Comparison of ENCODE assay signal across 9 cellular contexts in the genomic region with DNA sequence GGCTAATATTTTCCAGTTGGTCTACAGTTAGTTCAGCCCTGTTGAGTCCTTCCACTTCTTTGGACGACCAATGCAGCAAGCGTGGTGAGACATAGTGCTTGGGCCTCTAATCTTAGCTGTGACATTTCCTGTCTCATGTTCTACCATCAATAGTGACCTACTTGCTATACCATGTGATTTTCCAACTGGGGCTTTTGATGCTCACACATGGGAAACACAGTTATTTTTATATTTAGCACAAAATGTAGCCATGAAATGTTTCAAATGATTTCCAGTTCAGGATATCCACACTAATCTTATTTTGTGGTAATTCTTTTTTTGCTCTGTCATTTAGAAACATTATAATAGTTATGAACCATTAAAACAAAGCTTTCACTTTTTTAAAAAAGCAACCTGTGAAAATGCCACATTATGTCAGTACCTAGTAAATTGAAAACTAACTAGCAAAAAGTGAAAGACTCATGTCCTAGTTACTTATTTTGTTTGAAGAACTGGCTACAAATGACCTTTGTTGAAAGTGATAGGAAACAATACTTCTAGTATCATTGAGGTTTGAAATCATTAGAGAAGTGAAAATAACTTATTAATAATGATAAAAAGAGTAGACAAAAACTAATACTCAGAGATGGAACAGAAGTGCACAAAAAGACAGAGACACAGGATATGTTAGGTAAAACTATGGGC. TPM values are rescaled to one million over a fixed set of nuclear protein-coding genes. Genes with fewer than 3 reads are reported as not detected.
DNase-seq lines count a peak whose midpoint lies in the region; ATAC-seq and TF ChIP-seq lines count a peak whose summit lies in the region.
"Had no signal": no experiment of that assay in that cellular context is flagged by ENCODE, and none has a peak within 500 bp of the region (broad histone marks: within the 10 kb centered on the region; RNA-seq: fewer than 3 reads in every experiment).

No MANE protein-coding gene starts in this region.

- no peaks in the 10 kb centered on the region for H3K36me3 ChIP-seq in left ventricle myocardium inferior
- no peaks in the 10 kb centered on the region for H3K36me3 ChIP-seq in lower lobe of right lung
- H3K36me3 ChIP-seq in upper lobe of left lung = no peaks in the 10 kb centered on the region

- peak overlapping the region; percentile 8 for H3K27ac Mint-ChIP-seq in T-helper 17 cell

- H3K27ac ChIP-seq in left ventricle myocardium inferior (replicated peaks) (peak overlapping the region; percentile 68), lower lobe of right lung (no peak overlapping the region), upper lobe of left lung (no peak overlapping the region)

- peaks cover 20% of the 10 kb centered on the region for H3K4me1 Mint-ChIP-seq in T-helper 17 cell

- H3K36me3 Mint-ChIP-seq in T-helper 17 cell (ENCODE audit: low read depth) = no peaks in the 10 kb centered on the region

- no peak overlapping the region for H3K4me3 Mint-ChIP-seq in T-helper 17 cell

- H3K4me3 ChIP-seq in left ventricle myocardium inferior (no peak overlapping the region), lower lobe of right lung (no peak overlapping the region), upper lobe of left lung (no peak overlapping the region)

- DNase-seq in left ventricle myocardium inferior (no peak), Right ventricle myocardium inferior (ENCODE audit: missing footprints) (no peak), T-helper 17 cell (no peak), lower lobe of right lung (no peak), upper lobe of left lung (no peak), omental fat pad (ENCODE audit: low spot score) (no peak), HK-2 (ENCODE audit: unreplicated experiment) (no peak)
- DNase-seq: mesendoderm had no signal

- TF ChIP-seq CTCF in left ventricle myocardium inferior (IDR thresholded peaks at IDR 0.05; ENCODE audit: borderline replicate concordance) (no peak), lower lobe of right lung (IDR thresholded peaks at IDR 0.05) (no peak), upper lobe of left lung (IDR thresholded peaks at IDR 0.05) (no peak), omental fat pad (IDR thresholded peaks at IDR 0.05) (no peak)

- peaks cover 70% of the 10 kb centered on the region for H3K4me1 ChIP-seq in left ventricle myocardium inferior
- peaks cover 11% of the 10 kb centered on the region for H3K4me1 ChIP-seq in lower lobe of right lung
- peaks cover 0 to 9% (median 0%) of the 10 kb centered on the region in 4 donors for H3K4me1 ChIP-seq in upper lobe of left lung

- no peak for TF ChIP-seq POLR2A in upper lobe of left lung (IDR thresholded peaks at IDR 0.05)

- 65 to 67% methylated on average over 2 of the region's 2 CpGs for WGBS in upper lobe of left lung, 2 donors

- H3K27me3 ChIP-seq in left ventricle myocardium inferior (ENCODE audit: low read depth) (no peaks in the 10 kb centered on the region), lower lobe of right lung (ENCODE audit: low read depth) (no peaks in the 10 kb centered on the region), upper lobe of left lung (no peaks in the 10 kb centered on the region)

- no peak for TF ChIP-seq EP300 in upper lobe of left lung (IDR thresholded peaks at IDR 0.05)

- intact Hi-C loops in left ventricle myocardium inferior (cut with micrococcal nuclease) (no loop called here), Right ventricle myocardium inferior (cut with DNase I) (no loop called here), lower lobe of right lung (cut with DNase I) (no loop called here)

- H3K9me3 ChIP-seq in left ventricle myocardium inferior (replicated peaks) (no peaks in the 10 kb centered on the region), T-helper 17 cell (ENCODE audit: control insufficient read depth, low read length, poor library complexity, severe bottlenecking) (no peaks in the 10 kb centered on the region), lower lobe of right lung (no peaks in the 10 kb centered on the region), upper lobe of left lung (no peaks in the 10 kb centered on the region)

- no peak for ATAC-seq in Right ventricle myocardium inferior
- ATAC-seq in HG02943 (IDR thresholded peaks at IDR 0.05; ENCODE audit: low read depth, unreplicated experiment) = peak; percentile 74
- ATAC-seq in T-helper 17 cell = peak; percentile 74
- no peak for ATAC-seq in lower lobe of right lung
- ATAC-seq in upper lobe of left lung (ENCODE audit: low FRiP score in 2 of 2) = no peak
- ATAC-seq in omental fat pad (ENCODE audit: low FRiP score) = no peak

- H3K27me3 Mint-ChIP-seq in T-helper 17 cell = peaks cover 11% of the 10 kb centered on the region

RNA-seq across cellular contexts. Expression of gene MARCHF3, which starts 18.3 kb away (rescaled TPM):
- total RNA-seq in left ventricle myocardium inferior (35.7 TPM), Right ventricle myocardium inferior (30.1 TPM), T-helper 17 cell (1 to 10 TPM; 6.6 to 8.4 TPM), lower lobe of right lung (14.3 TPM), upper lobe of left lung (10 to 100 TPM in 1 of 6 donors, 1 to 10 TPM in 5; 2.1 to 16.2 (median 6.7) TPM), omental fat pad (10 to 100 TPM in 2 of 4 donors, 1 to 10 TPM in 2; 7.4 to 72.7 (median 16.2) TPM)

Comparison
In these comparisons a context has a peak if more than half of its experiments do, and no peak if none do; other contexts are left out.
1. ATAC-seq: peak in HG02943 (single experiment) and T-helper 17 cell (single experiment); none in Right ventricle myocardium inferior (single experiment), lower lobe of right lung (0 of 2), upper lobe of left lung (0 of 2) and omental fat pad (single experiment).